Comparison of ENCODE assay signal across 1 cellular context in the genomic region with DNA sequence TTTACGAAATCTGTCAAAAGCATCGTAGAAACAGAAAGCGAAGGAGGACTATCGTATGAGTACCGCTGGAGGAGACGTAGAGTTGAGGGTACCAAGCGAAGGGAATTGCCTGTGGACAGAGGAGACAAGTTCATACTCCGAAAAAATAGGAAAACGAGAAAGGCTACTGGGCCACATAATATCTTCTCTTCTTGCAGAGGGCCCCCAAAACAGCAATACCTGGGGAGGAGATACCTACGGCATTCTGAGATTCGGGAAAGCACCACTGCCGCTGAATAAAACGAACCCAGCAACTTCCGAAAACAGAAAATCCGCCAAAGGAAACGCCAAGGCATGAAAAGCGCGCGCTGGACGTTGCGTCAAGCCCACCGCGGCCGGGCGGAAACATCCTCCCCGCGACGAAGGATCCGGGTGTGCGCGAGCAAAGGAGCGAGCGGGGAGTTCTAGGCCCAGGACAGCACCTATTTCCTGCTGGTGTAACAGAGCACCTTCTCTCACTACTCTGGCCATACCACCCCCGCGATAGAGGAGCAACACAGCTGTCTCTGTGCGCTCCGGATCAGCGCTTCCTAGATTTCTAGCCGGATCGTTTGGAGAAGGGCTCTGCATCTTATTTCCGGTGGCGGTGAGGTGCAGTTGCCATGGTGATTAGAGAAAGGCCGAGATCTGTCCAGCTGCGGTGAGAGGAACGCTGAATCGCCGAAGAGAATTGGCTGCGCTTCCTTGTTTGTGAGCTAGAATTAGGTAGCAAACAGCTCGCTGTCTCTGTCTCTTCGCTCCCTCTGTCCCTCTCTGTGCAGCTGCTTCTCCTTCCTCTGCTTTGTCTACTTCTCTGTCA.
A peak's percentile ranks its signal among the peaks of the same experiment; 100 is the strongest.
TF ChIP-seq lines count a peak whose summit lies in the region.

A gene with protein sequence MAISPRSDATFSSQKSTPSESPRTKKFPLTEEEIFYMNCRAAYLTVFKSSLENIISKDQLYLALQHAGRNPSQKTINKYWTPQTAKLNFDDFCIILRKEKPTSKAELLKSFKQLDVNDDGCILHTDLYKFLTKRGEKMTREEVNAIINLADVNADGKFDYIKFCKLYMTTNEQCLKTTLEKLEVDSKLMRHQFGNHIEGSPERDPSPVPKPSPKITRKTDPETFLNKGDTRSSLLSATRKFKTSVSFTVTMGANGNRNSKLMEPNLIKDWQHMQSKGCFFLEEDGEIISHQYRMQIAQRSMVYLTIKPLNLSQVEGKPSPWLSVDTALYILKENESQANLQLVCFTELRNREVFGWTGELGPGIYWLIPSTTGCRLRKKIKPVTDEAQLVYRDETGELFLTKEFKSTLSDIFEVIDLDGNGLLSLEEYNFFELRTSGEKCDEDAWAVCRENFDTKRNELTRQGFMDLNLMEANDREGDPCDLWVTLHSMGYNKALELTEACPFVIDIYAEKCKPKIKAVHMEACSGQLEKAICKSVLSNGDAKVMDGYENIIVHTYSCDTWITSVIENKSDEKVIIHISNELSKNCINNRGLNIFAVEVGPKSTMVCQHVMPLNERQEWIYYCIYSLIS (plus strand): TSS at position 635 of the 838 bp plus-strand sequence. CDS start 2,048 bp downstream, outside the sequence.
A gene with protein sequence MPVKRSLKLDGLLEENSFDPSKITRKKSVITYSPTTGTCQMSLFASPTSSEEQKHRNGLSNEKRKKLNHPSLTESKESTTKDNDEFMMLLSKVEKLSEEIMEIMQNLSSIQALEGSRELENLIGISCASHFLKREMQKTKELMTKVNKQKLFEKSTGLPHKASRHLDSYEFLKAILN (minus strand): TSS at position 335 of the 838 bp plus-strand sequence. CDS start 92 bp downstream, at position 243.

TF ChIP-seq in GM12878, 131 proteins besides CTCF, POLR2A, EP300 and RAD21 (continued from another document):
- TF ChIP-seq, protein P1, sequence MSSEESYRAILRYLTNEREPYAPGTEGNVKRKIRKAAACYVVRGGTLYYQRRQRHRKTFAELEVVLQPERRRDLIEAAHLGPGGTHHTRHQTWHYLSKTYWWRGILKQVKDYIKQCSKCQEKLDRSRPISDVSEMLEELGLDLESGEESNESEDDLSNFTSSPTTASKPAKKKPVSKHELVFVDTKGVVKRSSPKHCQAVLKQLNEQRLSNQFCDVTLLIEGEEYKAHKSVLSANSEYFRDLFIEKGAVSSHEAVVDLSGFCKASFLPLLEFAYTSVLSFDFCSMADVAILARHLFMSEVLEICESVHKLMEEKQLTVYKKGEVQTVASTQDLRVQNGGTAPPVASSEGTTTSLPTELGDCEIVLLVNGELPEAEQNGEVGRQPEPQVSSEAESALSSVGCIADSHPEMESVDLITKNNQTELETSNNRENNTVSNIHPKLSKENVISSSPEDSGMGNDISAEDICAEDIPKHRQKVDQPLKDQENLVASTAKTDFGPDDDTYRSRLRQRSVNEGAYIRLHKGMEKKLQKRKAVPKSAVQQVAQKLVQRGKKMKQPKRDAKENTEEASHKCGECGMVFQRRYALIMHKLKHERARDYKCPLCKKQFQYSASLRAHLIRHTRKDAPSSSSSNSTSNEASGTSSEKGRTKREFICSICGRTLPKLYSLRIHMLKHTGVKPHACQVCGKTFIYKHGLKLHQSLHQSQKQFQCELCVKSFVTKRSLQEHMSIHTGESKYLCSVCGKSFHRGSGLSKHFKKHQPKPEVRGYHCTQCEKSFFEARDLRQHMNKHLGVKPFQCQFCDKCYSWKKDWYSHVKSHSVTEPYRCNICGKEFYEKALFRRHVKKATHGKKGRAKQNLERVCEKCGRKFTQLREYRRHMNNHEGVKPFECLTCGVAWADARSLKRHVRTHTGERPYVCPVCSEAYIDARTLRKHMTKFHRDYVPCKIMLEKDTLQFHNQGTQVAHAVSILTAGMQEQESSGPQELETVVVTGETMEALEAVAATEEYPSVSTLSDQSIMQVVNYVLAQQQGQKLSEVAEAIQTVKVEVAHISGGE (CRISPR knock-in tag; IDR thresholded peaks at IDR 0.05), result peak; percentile 98
- 0 out of 2 replicates have a peak, but pooled peaks have one; percentile 50 for TF ChIP-seq RCOR1 (conservative IDR thresholded peaks at IDR 0.05; ENCODE audit: low read depth, low read length)
